ENCODE assay signal across 9 cellular contexts in genomic region chr10:87660484-87661133, GRCh38.
DNase-seq lines count a peak whose midpoint lies in the region; ATAC-seq lines count a peak whose summit lies in the region.
"Had no signal": no experiment of that assay in that cellular context is flagged by ENCODE, and none has a peak within 500 bp of the region (broad histone marks: within the 10 kb centered on the region; RNA-seq: fewer than 3 reads in every experiment).

No MANE protein-coding gene starts in this region.

- no peaks in the 10 kb centered on the region for H3K36me3 ChIP-seq in iPS-20b (ENCODE audit: insufficient read depth, low read depth, low read length)

- H3K4me3 ChIP-seq in iPS-20b (ENCODE audit: low read length), result peak overlapping the region; percentile 93

- no peak overlapping the region for H3K27ac ChIP-seq in iPS-20b (ENCODE audit: low read length)
- H3K27ac ChIP-seq: epithelial cell of prostate had no signal

- peak overlapping the region; percentile 84 for H3K9ac ChIP-seq in iPS-20b (ENCODE audit: low read depth, low read length)

- ATAC-seq in activated naive CD8-positive, alpha-beta T cell treated with anti-CD3 and anti-CD28 coated beads, Interleukin-2, amount 50 U/mL, for 24 hours, result no peak
- ATAC-seq in stimulated activated memory B cell treated with anti-CD40 and anti-IgM and Interleukin-4, amounts not matched to agents 10 μg/mL and 1 μg/mL and 100 μg/mL, for 72 hours, result no peak

- peaks cover 82% of the 10 kb centered on the region for H3K27me3 Mint-ChIP-seq in activated T-cell treated with anti-CD3 and anti-CD28 coated beads, Interleukin-2, amount 50 U/mL, for 24 hours
- H3K27me3 Mint-ChIP-seq in activated naive CD8-positive, alpha-beta T cell treated with anti-CD3 and anti-CD28 coated beads, Interleukin-2, amount 50 U/mL, for 24 hours, result peaks cover 52% of the 10 kb centered on the region
- H3K27me3 Mint-ChIP-seq in stimulated activated memory B cell treated with anti-CD40 and anti-IgM and Interleukin-4, amounts not matched to agents 10 μg/mL and 1 μg/mL and 100 μg/mL, for 72 hours, result peaks cover 77% of the 10 kb centered on the region

- H3K4me3 Mint-ChIP-seq in activated T-cell treated with anti-CD3 and anti-CD28 coated beads, Interleukin-2, amount 50 U/mL, for 24 hours, result peak overlapping the region; percentile 77
- peak overlapping the region; percentile 73 for H3K4me3 Mint-ChIP-seq in activated naive CD8-positive, alpha-beta T cell treated with anti-CD3 and anti-CD28 coated beads, Interleukin-2, amount 50 U/mL, for 24 hours
- H3K4me3 Mint-ChIP-seq in stimulated activated memory B cell treated with anti-CD40 and anti-IgM and Interleukin-4, amounts not matched to agents 10 μg/mL and 1 μg/mL and 100 μg/mL, for 72 hours, result peak overlapping the region; percentile 80

- peaks cover 14% of the 10 kb centered on the region for H3K4me1 Mint-ChIP-seq in activated T-cell treated with anti-CD3 and anti-CD28 coated beads, Interleukin-2, amount 50 U/mL, for 24 hours (ENCODE audit: low read depth)
- H3K4me1 Mint-ChIP-seq in activated naive CD8-positive, alpha-beta T cell treated with anti-CD3 and anti-CD28 coated beads, Interleukin-2, amount 50 U/mL, for 24 hours, result peaks cover 6% of the 10 kb centered on the region
- peaks cover 14% of the 10 kb centered on the region for H3K4me1 Mint-ChIP-seq in stimulated activated memory B cell treated with anti-CD40 and anti-IgM and Interleukin-4, amounts not matched to agents 10 μg/mL and 1 μg/mL and 100 μg/mL, for 72 hours

- DNase-seq in activated T-cell treated with anti-CD3 and anti-CD28 coated beads, Interleukin-2, amount 50 U/mL, for 24 hours, result no peak
- DNase-seq in activated T-cell treated with anti-CD3 and anti-CD28 coated beads for 4 hours (no peak), NCI-H2081 treated with DMSO at 0.1 percent for 48 hours (lab: John Stamatoyannopoulos, UW) (no peak), COLO668 (lab: John Stamatoyannopoulos, UW; ENCODE audit: unreplicated experiment) (no peak)
- DNase-seq in activated naive CD8-positive, alpha-beta T cell treated with anti-CD3 and anti-CD28 coated beads, Interleukin-2, amount 50 U/mL, for 24 hours, result no peak
- DNase-seq in stimulated activated naive CD4-positive, alpha-beta T cell treated with Interleukin-2 at 50 U/mL for 16 hours (lab: John Stamatoyannopoulos, UW), result no peak

- H3K36me3 Mint-ChIP-seq in activated T-cell treated with anti-CD3 and anti-CD28 coated beads, Interleukin-2, amount 50 U/mL, for 24 hours (ENCODE audit: low read depth), result no peaks in the 10 kb centered on the region
- H3K36me3 Mint-ChIP-seq in activated naive CD8-positive, alpha-beta T cell treated with anti-CD3 and anti-CD28 coated beads, Interleukin-2, amount 50 U/mL, for 24 hours (ENCODE audit: low read depth), result no peaks in the 10 kb centered on the region
- no peaks in the 10 kb centered on the region for H3K36me3 Mint-ChIP-seq in stimulated activated memory B cell treated with anti-CD40 and anti-IgM and Interleukin-4, amounts not matched to agents 10 μg/mL and 1 μg/mL and 100 μg/mL, for 72 hours

- H3K9me3 ChIP-seq in iPS-20b (ENCODE audit: insufficient read depth, low read depth, low read length), result no peaks in the 10 kb centered on the region

- H3K4me1 ChIP-seq in iPS-20b (ENCODE audit: insufficient read depth, low read length), result peaks cover 34% of the 10 kb centered on the region

- H3K27me3 ChIP-seq in iPS-20b (ENCODE audit: insufficient read depth, low read length), result peaks cover 13% of the 10 kb centered on the region; the same call in 1 of the 2 replicates

- H3K9me3 Mint-ChIP-seq in activated T-cell treated with anti-CD3 and anti-CD28 coated beads, Interleukin-2, amount 50 U/mL, for 24 hours, result no peaks in the 10 kb centered on the region
- H3K9me3 Mint-ChIP-seq in activated naive CD8-positive, alpha-beta T cell treated with anti-CD3 and anti-CD28 coated beads, Interleukin-2, amount 50 U/mL, for 24 hours, result no peaks in the 10 kb centered on the region
- no peaks in the 10 kb centered on the region for H3K9me3 Mint-ChIP-seq in stimulated activated memory B cell treated with anti-CD40 and anti-IgM and Interleukin-4, amounts not matched to agents 10 μg/mL and 1 μg/mL and 100 μg/mL, for 72 hours

- H3K27ac Mint-ChIP-seq in activated T-cell treated with anti-CD3 and anti-CD28 coated beads, Interleukin-2, amount 50 U/mL, for 24 hours, result no peak overlapping the region
- H3K27ac Mint-ChIP-seq in activated naive CD8-positive, alpha-beta T cell treated with anti-CD3 and anti-CD28 coated beads, Interleukin-2, amount 50 U/mL, for 24 hours, result no peak overlapping the region
- no peak overlapping the region for H3K27ac Mint-ChIP-seq in stimulated activated memory B cell treated with anti-CD40 and anti-IgM and Interleukin-4, amounts not matched to agents 10 μg/mL and 1 μg/mL and 100 μg/mL, for 72 hours
